In genomic region chr5:111092062-111092853, GRCh38 we compare ENCODE assay signal across 8 cellular contexts. TPM values are rescaled to one million over a fixed set of nuclear protein-coding genes. Genes with fewer than 3 reads are reported as not detected.
DNase-seq lines count a peak whose midpoint lies in the region; ATAC-seq and TF ChIP-seq lines count a peak whose summit lies in the region.

WDR36 (plus strand) TSS chr5:111092348; CDS start chr5:111092457, 109 bp downstream.

- H3K9me3 ChIP-seq in Loucy (ENCODE audit: insufficient read depth, low read depth, low read length) (no peaks in the 10 kb centered on the region), RWPE2 (ENCODE audit: severe bottlenecking) (no peaks in the 10 kb centered on the region)

- POLR2A ChIA-PET in naive thymus-derived CD8-positive, alpha-beta T cell (lab: Charles Lee) = interaction anchor here (0.6 to 1.5 kb wide), 4 partner anchors 10 to 356 kb away, joined by 3 to 6 read pairs (median 4); partner anchors contain the start of gene SLC25A46

- H3K27me3 ChIP-seq in H7 (ENCODE audit: control insufficient read depth, insufficient read depth, low read length) (peaks cover 2% of the 10 kb centered on the region), Loucy (ENCODE audit: insufficient read depth, low read length, poor library complexity, severe bottlenecking) (no peaks in the 10 kb centered on the region), RWPE2 (ENCODE audit: insufficient read depth, poor library complexity, severe bottlenecking) (no peaks in the 10 kb centered on the region)

- peaks cover 36% of the 10 kb centered on the region for H3K79me2 ChIP-seq in Loucy (ENCODE audit: insufficient read depth, low read length)

- H3K27me3 Mint-ChIP-seq in activated T-helper 2 cell treated with anti-CD3 and anti-CD28 coated beads, Interferon-gamma antibody, Interleukin-2, Interleukin-4, amounts not matched to agents 10 μg/mL and 5 μg/mL and 100 μg/mL, durations not matched to agents 14 hours and 24 hours and 36 hours (ENCODE audit: low read depth) = peaks cover 4% of the 10 kb centered on the region
- H3K27me3 Mint-ChIP-seq in naive thymus-derived CD8-positive, alpha-beta T cell = peaks cover 3 to 19% (median 4%) of the 10 kb centered on the region in 5 donors
- H3K27me3 Mint-ChIP-seq in stimulated activated naive B cell treated with anti-CD40 and anti-IgM and Interleukin-4, amounts not matched to agents 10 μg/mL and 1 μg/mL and 100 μg/mL, for 72 hours = peaks cover 6 to 8% of the 10 kb centered on the region in 2 donors

- peak; percentile 94 for ATAC-seq in RWPE2 (ENCODE audit: low read depth)
- peak; percentile 92 to 95 for ATAC-seq in naive thymus-derived CD8-positive, alpha-beta T cell
- peak; percentile 89 to 93 for ATAC-seq in stimulated activated naive B cell treated with anti-CD40 and anti-IgM and Interleukin-4, amounts not matched to agents 10 μg/mL and 1 μg/mL and 100 μg/mL, for 72 hours (replicated peaks)

- H3K4me3 Mint-ChIP-seq in activated T-helper 2 cell treated with anti-CD3 and anti-CD28 coated beads, Interferon-gamma antibody, Interleukin-2, Interleukin-4, amounts not matched to agents 10 μg/mL and 5 μg/mL and 100 μg/mL, durations not matched to agents 14 hours and 24 hours and 36 hours (ENCODE audit: low read depth) = peak within 1 kb of the TSS; percentile 95
- peak within 1 kb of the TSS; percentile 88 to 100 (median 96) for H3K4me3 Mint-ChIP-seq in naive thymus-derived CD8-positive, alpha-beta T cell
- H3K4me3 Mint-ChIP-seq in stimulated activated naive B cell treated with anti-CD40 and anti-IgM and Interleukin-4, amounts not matched to agents 10 μg/mL and 1 μg/mL and 100 μg/mL, for 72 hours = peak within 1 kb of the TSS; percentile 92 to 96

- DNase-seq in ELF-1 (ENCODE audit: low read depth, low spot score) (peak; percentile 94), H7 (peak; percentile 77), RWPE2 (ENCODE audit: low spot score) (peak; percentile 93), fibroblast of peridontal ligament (ENCODE audit: extremely low read depth) (peak; percentile 95)
- peak; percentile 86 for DNase-seq in activated T-helper 2 cell treated with anti-CD3 and anti-CD28 coated beads, Interferon-gamma antibody, Interleukin-2, Interleukin-4, amounts not matched to agents 10 μg/mL and 5 μg/mL and 100 μg/mL, durations not matched to agents 14 hours and 24 hours and 36 hours (ENCODE audit: low spot score)
- peak; percentile 75 to 96 (median 86) for DNase-seq in naive thymus-derived CD8-positive, alpha-beta T cell
- peak; percentile 87 for DNase-seq in stimulated activated naive B cell treated with anti-CD40 and anti-IgM and Interleukin-4, amounts not matched to agents 10 μg/mL and 1 μg/mL and 100 μg/mL, for 72 hours

- no peaks in the 10 kb centered on the region for H3K9me2 ChIP-seq in Loucy (replicated peaks; ENCODE audit: low read depth, low read length)

- peaks cover 3% of the 10 kb centered on the region for H3K9me3 Mint-ChIP-seq in activated T-helper 2 cell treated with anti-CD3 and anti-CD28 coated beads, Interferon-gamma antibody, Interleukin-2, Interleukin-4, amounts not matched to agents 10 μg/mL and 5 μg/mL and 100 μg/mL, durations not matched to agents 14 hours and 24 hours and 36 hours
- H3K9me3 Mint-ChIP-seq in naive thymus-derived CD8-positive, alpha-beta T cell = peaks cover 0 to 9% (median 0%) of the 10 kb centered on the region in 9 donors
- peaks cover 2 to 3% of the 10 kb centered on the region in 2 donors for H3K9me3 Mint-ChIP-seq in stimulated activated naive B cell treated with anti-CD40 and anti-IgM and Interleukin-4, amounts not matched to agents 10 μg/mL and 1 μg/mL and 100 μg/mL, for 72 hours

- H3K27ac Mint-ChIP-seq in activated T-helper 2 cell treated with anti-CD3 and anti-CD28 coated beads, Interferon-gamma antibody, Interleukin-2, Interleukin-4, amounts not matched to agents 10 μg/mL and 5 μg/mL and 100 μg/mL, durations not matched to agents 14 hours and 24 hours and 36 hours = peak within 1 kb of the TSS; percentile 92
- H3K27ac Mint-ChIP-seq in naive thymus-derived CD8-positive, alpha-beta T cell = peak within 1 kb of the TSS; percentile 84 to 98 (median 96)
- peak within 1 kb of the TSS; percentile 97 for H3K27ac Mint-ChIP-seq in stimulated activated naive B cell treated with anti-CD40 and anti-IgM and Interleukin-4, amounts not matched to agents 10 μg/mL and 1 μg/mL and 100 μg/mL, for 72 hours

- intact Hi-C loops in activated T-helper 2 cell treated with anti-CD3 and anti-CD28 coated beads, Interferon-gamma antibody, Interleukin-2, Interleukin-4, amounts not matched to agents 10 μg/mL and 5 μg/mL and 100 μg/mL, durations not matched to agents 14 hours and 24 hours and 36 hours (cut with micrococcal nuclease) = loop anchor here (1.0 to 5.0 kb wide), 7 partner anchors 19 to 1830 kb away; partner anchors contain the start of genes REEP5, SLC25A46 and STARD4

- H3K4me1 Mint-ChIP-seq in activated T-helper 2 cell treated with anti-CD3 and anti-CD28 coated beads, Interferon-gamma antibody, Interleukin-2, Interleukin-4, amounts not matched to agents 10 μg/mL and 5 μg/mL and 100 μg/mL, durations not matched to agents 14 hours and 24 hours and 36 hours (ENCODE audit: low read depth) = peaks cover 31% of the 10 kb centered on the region
- H3K4me1 Mint-ChIP-seq in naive thymus-derived CD8-positive, alpha-beta T cell = peaks cover 16 to 45% (median 34%) of the 10 kb centered on the region in 4 donors
- H3K4me1 Mint-ChIP-seq in stimulated activated naive B cell treated with anti-CD40 and anti-IgM and Interleukin-4, amounts not matched to agents 10 μg/mL and 1 μg/mL and 100 μg/mL, for 72 hours = peaks cover 17 to 43% of the 10 kb centered on the region in 2 donors

- H3K4me3 ChIP-seq in H7 (ENCODE audit: insufficient read depth, low read depth, low read length) = peak within 1 kb of the TSS; percentile 81
- H3K4me3 ChIP-seq in Loucy (ENCODE audit: low read length, poor library complexity, severe bottlenecking) = peak within 1 kb of the TSS; percentile 90
- peak within 1 kb of the TSS; percentile 93 for H3K4me3 ChIP-seq in RWPE2 (ENCODE audit: severe bottlenecking)

- TF ChIP-seq CTCF in Loucy (conservative IDR thresholded peaks at IDR 0.05; ENCODE audit: low read length) (no peak), RWPE2 (IDR thresholded peaks at IDR 0.05; ENCODE audit: poor library complexity, severe bottlenecking) (no peak)

- no peaks in the 10 kb centered on the region for H3F3A ChIP-seq in Loucy (ENCODE audit: low read depth)

- H3K4me2 ChIP-seq in Loucy (ENCODE audit: low read depth, low read length, poor library complexity, severe bottlenecking) = peak within 1 kb of the TSS; percentile 70

- H3K36me3 ChIP-seq in H7 (replicated peaks; ENCODE audit: control insufficient read depth, insufficient read depth, low read length) (peaks cover 1% of the 10 kb centered on the region), Loucy (ENCODE audit: insufficient read depth, low read length) (no peaks in the 10 kb centered on the region; the same call in 1 of the 2 replicates), RWPE2 (ENCODE audit: low read depth) (peaks cover 35% of the 10 kb centered on the region)

- peak within 1 kb of the TSS; percentile 72 for H3K9ac ChIP-seq in Loucy (ENCODE audit: low read depth, low read length, poor library complexity, severe bottlenecking)

- H3K4me1 ChIP-seq in Loucy (ENCODE audit: insufficient read depth, low read length, poor library complexity, severe bottlenecking) = peaks cover 7% of the 10 kb centered on the region
- H3K4me1 ChIP-seq in RWPE2 (ENCODE audit: insufficient read depth, poor library complexity, severe bottlenecking) = peaks cover 15% of the 10 kb centered on the region

- H2AFZ ChIP-seq in Loucy (ENCODE audit: low read length) = peak within 1 kb of the TSS; percentile 96

- H4K20me1 ChIP-seq in Loucy (ENCODE audit: insufficient read depth, low read length, poor library complexity, severe bottlenecking) = peaks cover 20% of the 10 kb centered on the region

- H3K36me3 Mint-ChIP-seq in activated T-helper 2 cell treated with anti-CD3 and anti-CD28 coated beads, Interferon-gamma antibody, Interleukin-2, Interleukin-4, amounts not matched to agents 10 μg/mL and 5 μg/mL and 100 μg/mL, durations not matched to agents 14 hours and 24 hours and 36 hours (ENCODE audit: low read depth) = peaks cover 36% of the 10 kb centered on the region
- H3K36me3 Mint-ChIP-seq in naive thymus-derived CD8-positive, alpha-beta T cell = peaks cover 0 to 23% (median 4%) of the 10 kb centered on the region in 3 donors
- peaks cover 12 to 21% of the 10 kb centered on the region in 2 donors for H3K36me3 Mint-ChIP-seq in stimulated activated naive B cell treated with anti-CD40 and anti-IgM and Interleukin-4, amounts not matched to agents 10 μg/mL and 1 μg/mL and 100 μg/mL, for 72 hours

- H3K27ac ChIP-seq in RWPE2 (ENCODE audit: poor library complexity, severe bottlenecking) = peak within 1 kb of the TSS; percentile 55

RNA-seq across cellular contexts. Expression of gene WDR36, which starts in this region (rescaled TPM):
- total RNA-seq in H7 (2014; rRNA removed; shearing (Covaris generic)) = 41.5 and 52.3 TPM in 2 replicates
- 77.9 and 79.9 TPM in 2 replicates for total RNA-seq in activated T-helper 2 cell treated with anti-CD3 and anti-CD28 coated beads, Interferon-gamma antibody, Interleukin-2, Interleukin-4, amounts not matched to agents 10 μg/mL and 5 μg/mL and 100 μg/mL, durations not matched to agents 14 hours and 24 hours and 36 hours
- total RNA-seq in naive thymus-derived CD8-positive, alpha-beta T cell = 10 to 100 TPM; 34.6 to 36.7 TPM
- polyA plus RNA-seq in naive thymus-derived CD8-positive, alpha-beta T cell = 10 to 100 TPM; 18.0 to 25.2 (median 22.9) TPM

Comparison
In these comparisons a context has a peak if more than half of its experiments do, and no peak if none do; other contexts are left out.
1. Peak in every context shown above with its lines: DNase-seq, ATAC-seq, H3K4me3 ChIP-seq and H3K27ac ChIP-seq.